In the genomic region with DNA sequence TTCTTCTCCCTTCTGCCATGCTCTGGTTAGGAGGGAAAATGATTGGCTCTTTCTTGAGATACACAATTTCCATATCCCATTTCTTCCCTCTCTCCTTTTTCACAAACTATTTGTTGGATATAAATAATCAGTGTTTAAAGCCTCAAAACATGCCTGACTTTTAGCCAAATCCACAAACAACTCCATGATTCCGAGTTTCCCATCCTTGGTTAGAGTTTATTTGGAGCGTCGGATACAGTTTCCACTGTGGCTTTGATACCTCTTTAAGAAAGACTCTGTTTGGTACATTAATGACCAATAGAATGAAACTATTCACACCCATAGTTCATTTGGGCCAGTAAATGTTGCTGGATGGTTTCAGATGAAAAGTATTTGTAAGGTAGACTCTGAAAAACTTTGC, we compare ENCODE assay signal across 1 cellular context.
TF ChIP-seq lines count a peak whose summit lies in the region.

No MANE protein-coding gene starts in this region.

TF ChIP-seq in A549, 52 proteins besides CTCF, POLR2A, EP300 and RAD21 (continued from another document):
- TF ChIP-seq, protein P1, sequence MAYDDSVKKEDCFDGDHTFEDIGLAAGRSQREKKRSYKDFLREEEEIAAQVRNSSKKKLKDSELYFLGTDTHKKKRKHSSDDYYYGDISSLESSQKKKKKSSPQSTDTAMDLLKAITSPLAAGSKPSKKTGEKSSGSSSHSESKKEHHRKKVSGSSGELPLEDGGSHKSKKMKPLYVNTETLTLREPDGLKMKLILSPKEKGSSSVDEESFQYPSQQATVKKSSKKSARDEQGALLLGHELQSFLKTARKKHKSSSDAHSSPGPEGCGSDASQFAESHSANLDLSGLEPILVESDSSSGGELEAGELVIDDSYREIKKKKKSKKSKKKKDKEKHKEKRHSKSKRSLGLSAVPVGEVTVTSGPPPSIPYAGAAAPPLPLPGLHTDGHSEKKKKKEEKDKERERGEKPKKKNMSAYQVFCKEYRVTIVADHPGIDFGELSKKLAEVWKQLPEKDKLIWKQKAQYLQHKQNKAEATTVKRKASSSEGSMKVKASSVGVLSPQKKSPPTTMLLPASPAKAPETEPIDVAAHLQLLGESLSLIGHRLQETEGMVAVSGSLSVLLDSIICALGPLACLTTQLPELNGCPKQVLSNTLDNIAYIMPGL (CRISPR knock-in tag; IDR thresholded peaks at IDR 0.05; ENCODE audit: borderline replicate concordance) = no peak
- TF ChIP-seq RCOR1 (IDR thresholded peaks at IDR 0.05; ENCODE audit: low read depth, low read length) = no peak
